In genomic region chr11:100827934-100828661, GRCh38 we compare ENCODE assay signal across 9 cellular contexts.
DNase-seq lines count a peak whose midpoint lies in the region; ATAC-seq and TF ChIP-seq lines count a peak whose summit lies in the region.
"Had no signal": no experiment of that assay in that cellular context is flagged by ENCODE, and none has a peak within 500 bp of the region (broad histone marks: within the 10 kb centered on the region; RNA-seq: fewer than 3 reads in every experiment).

No MANE protein-coding gene starts in this region.

- peaks cover 26% of the 10 kb centered on the region for H3K4me1 Mint-ChIP-seq in Calu3 (ENCODE audit: low read depth, unreplicated experiment)
- H3K4me1 Mint-ChIP-seq in WTC11: peaks cover 70% of the 10 kb centered on the region
- H3K4me1 Mint-ChIP-seq in nephron: peaks cover 71% of the 10 kb centered on the region

- POLR2A ChIA-PET in WTC11 (lab: Charles Lee): interaction anchor here (0.7 kb wide), 1 partner anchor 164 kb away, joined by 3 read pairs; no protein-coding TSS in a partner anchor

- H3K4me3 Mint-ChIP-seq in Calu3 (ENCODE audit: low read depth, unreplicated experiment) (no peak overlapping the region), WTC11 (no peak overlapping the region), nephron (no peak overlapping the region)

- H3K27ac ChIP-seq in HUES48 (ENCODE audit: low read depth, low read length) (peak overlapping the region; percentile 89), tibial nerve (peak overlapping the region in 1 of 4 donors; percentile 62)

- CTCF ChIA-PET in Calu3 (lab: Charles Lee) (interaction anchor here (0.6 to 1.8 kb wide), 17 partner anchors 11 to 251 kb away, joined by 3 to 23 read pairs (median 6); no protein-coding TSS in a partner anchor), WTC11 (lab: Charles Lee) (interaction anchor here (0.8 to 1.8 kb wide), 8 partner anchors 10 to 250 kb away, joined by 3 to 9 read pairs (median 4); no protein-coding TSS in a partner anchor)

- H3K4me3 ChIP-seq in HUES48 (ENCODE audit: low read depth, low read length) (no peak overlapping the region), tibial nerve (no peak overlapping the region)
- H3K4me3 ChIP-seq: HAP-1 had no signal

- WGBS in tibial nerve, 2 donors: 78 to 100% methylated on average over 1 of the region's 1 CpG

- H3K27ac Mint-ChIP-seq in Calu3 (ENCODE audit: unreplicated experiment) (peak overlapping the region; percentile 83), WTC11 (peak overlapping the region; percentile 97), nephron (peak overlapping the region; percentile 74 to 93 (median 90))

- H3K36me3 Mint-ChIP-seq in Calu3 (ENCODE audit: insufficient read depth, unreplicated experiment): peaks cover 8% of the 10 kb centered on the region
- no peaks in the 10 kb centered on the region for H3K36me3 Mint-ChIP-seq in WTC11
- H3K36me3 Mint-ChIP-seq in nephron (ENCODE audit: low read depth): no peaks in the 10 kb centered on the region

- no peaks in the 10 kb centered on the region for H3K9me3 Mint-ChIP-seq in Calu3 (ENCODE audit: low read depth, unreplicated experiment)
- no peaks in the 10 kb centered on the region for H3K9me3 Mint-ChIP-seq in WTC11
- H3K9me3 Mint-ChIP-seq in nephron: no peaks in the 10 kb centered on the region

- H3K4me1 ChIP-seq in HUES48 (ENCODE audit: control insufficient read depth, insufficient read depth, low read length) (peaks cover 60% of the 10 kb centered on the region), tibial nerve (peaks cover 0 to 82% (median 49%) of the 10 kb centered on the region in 4 donors)

- TF ChIP-seq POLR2A in tibial nerve (IDR thresholded peaks at IDR 0.05): no peak

- TF ChIP-seq CTCF in Calu3 (IDR thresholded peaks at IDR 0.05; ENCODE audit: unreplicated experiment) (no peak), WTC11 (IDR thresholded peaks at IDR 0.05) (no peak), nephron (IDR thresholded peaks at IDR 0.05; ENCODE audit: unreplicated experiment in 3 of 3) (peak; percentile 26 to 39 (median 37)), tibial nerve (IDR thresholded peaks at IDR 0.05) (no peak)

- H3K9me3 ChIP-seq in HUES48 (ENCODE audit: control insufficient read depth, insufficient read depth, low read length) (no peaks in the 10 kb centered on the region), tibial nerve (no peaks in the 10 kb centered on the region)
- H3K9me3 ChIP-seq: HAP-1 had no signal

- intact Hi-C loops in Calu3 (cut with micrococcal nuclease; ENCODE audit: unreplicated experiment): loop anchor here (1.0 kb wide), 2 partner anchors 51 to 144 kb away; no protein-coding TSS in a partner anchor

- H3K27me3 ChIP-seq in HUES48 (ENCODE audit: control insufficient read depth, insufficient read depth, low read length) (no peaks in the 10 kb centered on the region), tibial nerve (no peaks in the 10 kb centered on the region)

- no peaks in the 10 kb centered on the region for H3K27me3 Mint-ChIP-seq in Calu3 (ENCODE audit: unreplicated experiment)
- H3K27me3 Mint-ChIP-seq in WTC11 (ENCODE audit: low read depth): no peaks in the 10 kb centered on the region
- H3K27me3 Mint-ChIP-seq in nephron (ENCODE audit: low read depth): no peaks in the 10 kb centered on the region

- no TSS peak for BruUV-seq in Calu3 (replicated peaks; lab: Mats Ljungman, UMichigan)

- peak; percentile 68 for DNase-seq in Calu3
- DNase-seq in WTC11 (ENCODE audit: low spot score): no peak
- no peak for DNase-seq in tibial nerve (ENCODE audit: low spot score in 2 of 2)
- DNase-seq in DMS79 treated with DMSO at 0.1 percent for 48 hours (lab: John Stamatoyannopoulos, UW): no peak
- DNase-seq in stimulated activated CD4-positive, alpha-beta T cell treated with anti-CD3 and anti-CD28 coated beads, Interleukin-1b, Interleukin-23, amount 100 ng/mL, for 48 hours: no peak

- H3K36me3 ChIP-seq in HUES48 (ENCODE audit: control insufficient read depth, insufficient read depth, low read length) (no peaks in the 10 kb centered on the region), tibial nerve (no peaks in the 10 kb centered on the region)
- H3K36me3 ChIP-seq: HAP-1 had no signal

- no peak overlapping the region; the same call in 1 of the 2 replicates for H3K9ac ChIP-seq in HUES48 (ENCODE audit: low read depth, low read length)

- TF ChIP-seq EP300 in tibial nerve (IDR thresholded peaks at IDR 0.05): no peak

- ATAC-seq in GM21526 (IDR thresholded peaks at IDR 0.05; ENCODE audit: low FRiP score, unreplicated experiment) (peak; percentile 89), WTC11 (peak; percentile 86)

TF ChIP-seq in WTC11, 78 proteins besides CTCF, POLR2A, EP300 and RAD21:
- TF ChIP-seq NFATC4 (CRISPR knock-in tag; IDR thresholded peaks at IDR 0.05) (no peak), ATF3 (CRISPR knock-in tag; conservative IDR thresholded peaks at IDR 0.05) (no peak), USF1 (CRISPR knock-in tag; IDR thresholded peaks at IDR 0.05) (no peak), ZNF138 (CRISPR knock-in tag; conservative IDR thresholded peaks at IDR 0.05) (no peak), ATF2 (CRISPR knock-in tag; IDR thresholded peaks at IDR 0.05; ENCODE audit: borderline replicate concordance, low read depth) (no peak), GABPB1 (CRISPR knock-in tag; IDR thresholded peaks at IDR 0.05) (no peak), NR1H2 (CRISPR knock-in tag; IDR thresholded peaks at IDR 0.05) (no peak), ZNF232 (CRISPR knock-in tag; IDR thresholded peaks at IDR 0.05) (no peak), ZNF671 (CRISPR knock-in tag; IDR thresholded peaks at IDR 0.05) (no peak), PRRX2 (CRISPR knock-in tag; IDR thresholded peaks at IDR 0.05) (no peak), JAZF1 (CRISPR knock-in tag; IDR thresholded peaks at IDR 0.05) (no peak), ELF4 (CRISPR knock-in tag; IDR thresholded peaks at IDR 0.05; ENCODE audit: low read depth) (no peak), SMAD4 (CRISPR knock-in tag; IDR thresholded peaks at IDR 0.05) (no peak), FOXK1 (CRISPR knock-in tag; IDR thresholded peaks at IDR 0.05) (no peak), CBFB (CRISPR knock-in tag; IDR thresholded peaks at IDR 0.05; ENCODE audit: low read depth) (no peak), TCF7 (CRISPR knock-in tag; IDR thresholded peaks at IDR 0.05; ENCODE audit: low read depth) (no peak)
- TF ChIP-seq, protein P1, sequence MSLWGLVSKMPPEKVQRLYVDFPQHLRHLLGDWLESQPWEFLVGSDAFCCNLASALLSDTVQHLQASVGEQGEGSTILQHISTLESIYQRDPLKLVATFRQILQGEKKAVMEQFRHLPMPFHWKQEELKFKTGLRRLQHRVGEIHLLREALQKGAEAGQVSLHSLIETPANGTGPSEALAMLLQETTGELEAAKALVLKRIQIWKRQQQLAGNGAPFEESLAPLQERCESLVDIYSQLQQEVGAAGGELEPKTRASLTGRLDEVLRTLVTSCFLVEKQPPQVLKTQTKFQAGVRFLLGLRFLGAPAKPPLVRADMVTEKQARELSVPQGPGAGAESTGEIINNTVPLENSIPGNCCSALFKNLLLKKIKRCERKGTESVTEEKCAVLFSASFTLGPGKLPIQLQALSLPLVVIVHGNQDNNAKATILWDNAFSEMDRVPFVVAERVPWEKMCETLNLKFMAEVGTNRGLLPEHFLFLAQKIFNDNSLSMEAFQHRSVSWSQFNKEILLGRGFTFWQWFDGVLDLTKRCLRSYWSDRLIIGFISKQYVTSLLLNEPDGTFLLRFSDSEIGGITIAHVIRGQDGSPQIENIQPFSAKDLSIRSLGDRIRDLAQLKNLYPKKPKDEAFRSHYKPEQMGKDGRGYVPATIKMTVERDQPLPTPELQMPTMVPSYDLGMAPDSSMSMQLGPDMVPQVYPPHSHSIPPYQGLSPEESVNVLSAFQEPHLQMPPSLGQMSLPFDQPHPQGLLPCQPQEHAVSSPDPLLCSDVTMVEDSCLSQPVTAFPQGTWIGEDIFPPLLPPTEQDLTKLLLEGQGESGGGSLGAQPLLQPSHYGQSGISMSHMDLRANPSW (CRISPR knock-in tag; conservative IDR thresholded peaks at IDR 0.05; ENCODE audit: low read depth): no peak

Comparison
In these comparisons a context has a peak if more than half of its experiments do, and no peak if none do; other contexts are left out.
1. CTCF ChIP-seq: peak in nephron (3 of 3); none in Calu3 (single experiment), WTC11 (single experiment) and tibial nerve (0 of 5).
2. Peak in every context shown above with its lines, with median percentiles within 50 percentile points of each other: H3K27ac Mint-ChIP-seq.